ENCODE assay signal across 22 cellular contexts in the genomic region with DNA sequence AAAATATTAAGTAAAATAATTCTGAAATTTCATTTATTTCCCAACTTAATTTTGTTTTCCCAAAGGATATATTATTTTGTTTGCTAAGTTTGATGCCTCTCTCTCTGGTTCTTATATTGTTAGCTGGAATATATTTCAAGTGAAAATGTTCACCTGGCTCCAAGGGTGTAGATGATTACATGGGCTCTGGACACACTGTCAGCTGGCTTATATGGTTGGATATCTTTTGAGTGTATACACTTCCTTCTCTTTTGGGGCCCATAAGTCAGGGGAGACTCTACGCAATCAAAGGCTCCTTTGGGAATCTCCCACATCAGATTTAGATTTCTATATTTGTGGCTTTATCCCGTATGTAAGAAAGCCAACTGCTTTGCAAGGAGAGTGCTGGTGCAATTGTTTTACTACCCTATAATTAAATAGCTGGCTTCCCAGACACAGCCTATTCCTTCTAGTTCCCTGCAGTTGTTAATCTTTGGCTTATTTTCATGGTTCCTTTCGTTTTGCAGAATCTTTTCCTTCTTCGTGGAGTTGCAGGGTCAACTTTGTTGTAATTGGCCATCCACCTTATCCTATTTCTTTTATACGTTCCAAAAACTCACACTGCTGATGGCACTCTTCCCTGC.
"Had no signal": no experiment of that assay in that cellular context is flagged by ENCODE, and none has a peak within 500 bp of the region (broad histone marks: within the 10 kb centered on the region; RNA-seq: fewer than 3 reads in every experiment).

No MANE protein-coding gene starts in this region.

- H3K4me3 ChIP-seq: cardiac muscle cell had no signal

- ATAC-seq: activated CD8-positive, alpha-beta memory T cell treated with anti-CD3 and anti-CD28 coated beads, Interleukin-2, amount 10 ng/mL, durations not matched to agents 7 days and 5 days; activated T-cell treated with anti-CD3 and anti-CD28 coated beads, Interleukin-2, amount 50 U/mL, for 4 hours; PC-3; T-helper 17 cell had no signal

- H3K27me3 ChIP-seq: brain microvascular endothelial cell, cardiac muscle cell had no signal

- H3K27ac ChIP-seq: brain microvascular endothelial cell, cardiac muscle cell had no signal

- DNase-seq: activated B cell treated with CpG ODN at 0.5 μM for 24 hours; activated CD4-positive, alpha-beta T cell treated with anti-CD3 and anti-CD28 coated beads for 1 hour; activated CD4-positive, alpha-beta T cell treated with anti-CD3 and anti-CD28 coated beads, Interleukin-2, amount 10 ng/mL, durations not matched to agents 24 days and 14 days; activated CD4-positive, alpha-beta T cell treated with anti-CD3 and anti-CD28 coated beads, Interleukin-2, amount 50 U/mL, for 48 hours; activated CD8-positive, alpha-beta memory T cell treated with anti-CD3 and anti-CD28 coated beads, Interleukin-2, amount 10 ng/mL, durations not matched to agents 7 days and 5 days; activated gamma-delta T cell; activated naive CD4-positive, alpha-beta T cell treated with anti-CD3 and anti-CD28 coated beads for 36 hours; activated T-cell treated with anti-CD3 and anti-CD28 coated beads, Interleukin-2, amount 50 U/mL, for 4 hours; brain microvascular endothelial cell; cerebellar nuclear complex; KG1; NCI-H1048; NCI-H1930; NCI-H2171; NCI-H345; NCI-H510A; NCI-H526 treated with DMSO at 0.1 percent for 48 hours; PC-3; SIG-M5; T-helper 17 cell; T-helper 9 cell had no signal

- H3K36me3 ChIP-seq: brain microvascular endothelial cell, cardiac muscle cell had no signal
